In the genomic region with DNA sequence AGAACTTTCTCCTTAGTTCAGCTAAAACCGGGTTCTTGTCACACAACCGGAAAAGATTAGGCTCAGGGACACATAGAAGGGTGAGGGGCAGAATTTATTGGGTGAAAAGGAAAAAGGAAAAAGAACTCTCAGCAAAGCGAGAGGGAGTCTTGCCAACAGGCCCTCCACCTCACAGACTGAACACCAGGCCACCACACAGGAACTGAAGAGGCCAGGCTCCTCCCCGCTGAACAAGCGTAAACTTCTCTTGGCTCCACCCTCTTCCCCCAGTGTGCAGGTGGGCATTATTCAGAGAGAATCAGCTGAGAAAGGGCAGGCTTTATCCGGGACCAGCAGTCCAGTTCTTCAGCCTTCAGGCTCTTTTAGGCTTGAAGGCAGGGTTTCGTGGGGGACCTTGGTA, we compare ENCODE assay signal across 8 cellular contexts.
DNase-seq lines count a peak whose midpoint lies in the region; ATAC-seq, FAIRE-seq and TF ChIP-seq lines count a peak whose summit lies in the region.

No MANE protein-coding gene starts in this region.

- no peak overlapping the region for H3K4me3 ChIP-seq in A673 (ENCODE audit: low read depth, low read length, poor library complexity, severe bottlenecking)

- no peaks in the 10 kb centered on the region for H3K9me3 ChIP-seq in A673 (ENCODE audit: low read depth, low read length, poor library complexity, severe bottlenecking)

- CTCF ChIA-PET in A673 (lab: Charles Lee) = no interaction called here
- CTCF ChIA-PET in activated CD4-positive, alpha-beta T cell treated with anti-CD3 and anti-CD28 coated beads, Interleukin-2, amount 10 ng/mL, durations not matched to agents 7 days and 5 days (lab: Charles Lee) = no interaction called here

- H3K4me1 Mint-ChIP-seq in activated CD4-positive, alpha-beta T cell treated with anti-CD3 and anti-CD28 coated beads, Interleukin-2, amount 10 ng/mL, durations not matched to agents 7 days and 5 days = peaks cover 19% of the 10 kb centered on the region
- H3K4me1 Mint-ChIP-seq in mesothelial cell of epicardium = peaks cover 36% of the 10 kb centered on the region

- BruUV-seq in A673 (replicated peaks; lab: Mats Ljungman, UMichigan) = no TSS peak

- no peak for FAIRE-seq in urothelium cell line (lab: Jason Lieb, UNC)

- no peaks in the 10 kb centered on the region for H3K36me3 Mint-ChIP-seq in activated CD4-positive, alpha-beta T cell treated with anti-CD3 and anti-CD28 coated beads, Interleukin-2, amount 10 ng/mL, durations not matched to agents 7 days and 5 days (ENCODE audit: low read depth)
- H3K36me3 Mint-ChIP-seq in mesothelial cell of epicardium = no peaks in the 10 kb centered on the region

- intact Hi-C loops in A673 (cut with micrococcal nuclease; ENCODE audit: unreplicated experiment) = no loop called here

- POLR2A ChIA-PET in A673 (lab: Charles Lee; ENCODE audit: low non-redundant PET) = no interaction called here
- POLR2A ChIA-PET in activated CD4-positive, alpha-beta T cell treated with anti-CD3 and anti-CD28 coated beads, Interleukin-2, amount 10 ng/mL, durations not matched to agents 7 days and 5 days (lab: Charles Lee) = interaction anchor here (0.6 kb wide), 1 partner anchor 40 kb away, joined by 3 read pairs; no protein-coding TSS in a partner anchor

- DNase-seq in A673 (ENCODE audit: low spot score) (no peak), mesothelial cell of epicardium (ENCODE audit: low spot score in 2 of 2, unreplicated experiment in 2 of 2) (no peak), NCI-H1048 (lab: John Stamatoyannopoulos, UW) (no peak), urothelium cell line (ENCODE audit: low spot score) (no peak), hepatic stellate cell (ENCODE audit: low spot score) (no peak)
- peak; percentile 36 for DNase-seq in activated CD4-positive, alpha-beta T cell treated with anti-CD3 and anti-CD28 coated beads, Interleukin-2, amount 10 ng/mL, durations not matched to agents 7 days and 5 days

- H3K27me3 ChIP-seq in A673 (replicated peaks; ENCODE audit: insufficient read depth, low read depth, low read length, poor library complexity) = no peaks in the 10 kb centered on the region

- H3K9me3 Mint-ChIP-seq in activated CD4-positive, alpha-beta T cell treated with anti-CD3 and anti-CD28 coated beads, Interleukin-2, amount 10 ng/mL, durations not matched to agents 7 days and 5 days = no peaks in the 10 kb centered on the region
- H3K9me3 Mint-ChIP-seq in mesothelial cell of epicardium = no peaks in the 10 kb centered on the region

- no peak overlapping the region for H3K4me3 Mint-ChIP-seq in activated CD4-positive, alpha-beta T cell treated with anti-CD3 and anti-CD28 coated beads, Interleukin-2, amount 10 ng/mL, durations not matched to agents 7 days and 5 days
- no peak overlapping the region for H3K4me3 Mint-ChIP-seq in mesothelial cell of epicardium

- H3K27ac ChIP-seq in A673 (ENCODE audit: low read depth, low read length, poor library complexity, severe bottlenecking) = peak overlapping the region; percentile 47

- H3K36me3 ChIP-seq in A673 (ENCODE audit: insufficient read depth, low read length, poor library complexity, severe bottlenecking) = no peaks in the 10 kb centered on the region

- H3K27ac Mint-ChIP-seq in activated CD4-positive, alpha-beta T cell treated with anti-CD3 and anti-CD28 coated beads, Interleukin-2, amount 10 ng/mL, durations not matched to agents 7 days and 5 days = peak overlapping the region; percentile 91
- peak overlapping the region; percentile 52 for H3K27ac Mint-ChIP-seq in mesothelial cell of epicardium

- no peaks in the 10 kb centered on the region for H3K27me3 Mint-ChIP-seq in activated CD4-positive, alpha-beta T cell treated with anti-CD3 and anti-CD28 coated beads, Interleukin-2, amount 10 ng/mL, durations not matched to agents 7 days and 5 days
- no peaks in the 10 kb centered on the region for H3K27me3 Mint-ChIP-seq in mesothelial cell of epicardium (ENCODE audit: low read depth)

- ATAC-seq in GM19025 (IDR thresholded peaks at IDR 0.05; ENCODE audit: low read depth, unreplicated experiment) (peak; percentile 87), HG03097 (IDR thresholded peaks at IDR 0.05; ENCODE audit: low FRiP score, unreplicated experiment) (peak; percentile 80)

- peaks cover 42% of the 10 kb centered on the region for H3K4me1 ChIP-seq in A673 (ENCODE audit: insufficient read depth, low read length, poor library complexity, severe bottlenecking)

- TF ChIP-seq CTCF in A673 (conservative IDR thresholded peaks at IDR 0.05; ENCODE audit: low read depth, low read length) = no peak
- TF ChIP-seq CTCF in mesothelial cell of epicardium (IDR thresholded peaks at IDR 0.05; ENCODE audit: unreplicated experiment) = no peak
